1 cellular context compared by ENCODE assay signal in the genomic region with DNA sequence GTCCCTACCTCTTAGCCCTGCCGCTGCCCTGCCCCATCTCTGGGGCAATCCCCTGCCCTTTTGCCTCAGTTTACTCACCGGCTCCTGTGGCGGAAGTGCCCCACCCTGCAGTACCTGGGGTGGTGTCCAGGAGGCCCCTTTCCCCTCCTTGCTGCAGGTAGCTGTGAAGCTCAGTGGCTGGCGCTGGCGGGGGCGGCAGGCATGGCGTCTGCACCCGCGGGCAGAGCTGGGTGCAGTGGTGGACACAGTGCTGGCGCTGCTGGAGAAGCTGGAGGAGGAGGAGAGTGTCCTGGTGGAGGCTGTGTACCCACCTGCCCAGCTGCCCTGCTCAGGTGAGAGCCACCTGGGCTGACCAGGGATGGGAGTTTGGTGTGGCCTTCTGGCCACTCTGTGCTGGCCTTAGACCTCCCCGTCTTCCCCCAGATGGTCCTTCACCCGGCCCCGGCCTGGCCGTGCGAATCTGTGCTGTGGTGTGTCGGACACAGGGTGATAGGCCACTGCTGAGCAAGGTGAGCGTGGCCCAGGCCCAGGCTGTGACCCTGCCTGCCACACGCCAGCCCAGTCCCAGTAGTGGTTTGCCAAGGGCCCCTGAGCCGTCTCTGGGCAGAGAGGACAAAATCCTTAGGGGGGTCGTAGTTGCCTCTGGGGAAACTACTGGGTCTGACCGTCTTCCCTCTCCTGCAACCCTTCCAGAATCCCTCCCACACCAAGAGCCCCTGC.
TF ChIP-seq lines count a peak whose summit lies in the region.

No MANE protein-coding gene starts in this region.

TF ChIP-seq in A549, 52 proteins besides CTCF, POLR2A, EP300 and RAD21 (continued from another document):
- TF ChIP-seq ZC3H11A (IDR thresholded peaks at IDR 0.05) (no peak), ZNF302 (CRISPR knock-in tag; IDR thresholded peaks at IDR 0.05) (no peak), MYC (IDR thresholded peaks at IDR 0.05; ENCODE audit: borderline replicate concordance, low read length) (no peak), NR3C1 (IDR thresholded peaks at IDR 0.05) (no peak)
TF ChIP-seq in A549: peak in this region for 0.
